Comparison of ENCODE assay signal across 12 cellular contexts in the genomic region with DNA sequence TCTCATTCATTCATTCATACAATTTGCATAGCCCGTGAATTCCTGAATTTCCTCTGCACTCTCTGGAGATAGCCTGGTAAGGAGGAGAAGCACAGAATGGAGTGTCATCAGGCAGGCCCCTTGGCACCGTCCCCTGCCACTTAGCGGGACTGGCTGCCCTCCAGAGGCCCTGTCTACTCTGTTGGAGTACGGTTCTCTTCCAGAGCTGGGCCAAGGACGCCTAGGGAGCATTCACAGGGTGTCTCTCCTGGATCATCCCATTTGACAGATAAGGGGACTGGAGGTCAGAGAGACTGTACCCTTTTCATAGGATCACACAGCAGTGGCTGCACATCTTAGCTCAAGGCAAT. TPM values are rescaled to one million over a fixed set of nuclear protein-coding genes. Genes with fewer than 3 reads are reported as not detected.
DNase-seq lines count a peak whose midpoint lies in the region; ATAC-seq and TF ChIP-seq lines count a peak whose summit lies in the region.
"Had no signal": no experiment of that assay in that cellular context is flagged by ENCODE, and none has a peak within 500 bp of the region (broad histone marks: within the 10 kb centered on the region; RNA-seq: fewer than 3 reads in every experiment).

No MANE protein-coding gene starts in this region.

- H3K9me2 ChIP-seq in hepatocyte (replicated peaks; ENCODE audit: insufficient read depth), result no peaks in the 10 kb centered on the region

- H3K4me1 Mint-ChIP-seq in T-helper 1 cell treated with Interleukin-12 subunit alpha and Interleukin-12 subunit beta and Interleukin-4 antibody, amounts not matched to agents 30 μg/mL and 1 μg/mL, for 36 hours (ENCODE audit: low read depth), result peaks cover 47% of the 10 kb centered on the region
- H3K4me1 Mint-ChIP-seq in T-helper 17 cell, result peaks cover 31% of the 10 kb centered on the region
- H3K4me1 Mint-ChIP-seq in stimulated activated effector memory CD8-positive, alpha-beta T cell treated with anti-CD3 and anti-CD28 coated beads, Interleukin-12 subunit alpha, Interleukin-12 subunit beta, amount 100 ng/mL, for 72 hours, result peaks cover 61% of the 10 kb centered on the region
- H3K4me1 Mint-ChIP-seq in CD8-positive, alpha-beta T cell (ENCODE audit: low read depth), result peaks cover 41% of the 10 kb centered on the region

- no peaks in the 10 kb centered on the region for H3K27me3 ChIP-seq in hepatocyte
- no peaks in the 10 kb centered on the region for H3K27me3 ChIP-seq in CD8-positive, alpha-beta T cell (ENCODE audit: insufficient read depth, low read length)

- H2AFZ ChIP-seq in hepatocyte, result no peak overlapping the region

- H3K4me1 ChIP-seq in hepatocyte (ENCODE audit: insufficient read depth), result peaks cover 10% of the 10 kb centered on the region
- H3K4me1 ChIP-seq in CD8-positive, alpha-beta T cell (ENCODE audit: insufficient read depth, low read length), result peaks cover 34% of the 10 kb centered on the region

- no peaks in the 10 kb centered on the region for H3K36me3 ChIP-seq in hepatocyte (replicated peaks; ENCODE audit: insufficient read depth, low read depth)
- peaks cover 42% of the 10 kb centered on the region for H3K36me3 ChIP-seq in CD8-positive, alpha-beta T cell (ENCODE audit: insufficient read depth, low read length)

- H3K9me3 ChIP-seq in T-helper 17 cell (ENCODE audit: control insufficient read depth, low read length, poor library complexity, severe bottlenecking), result no peaks in the 10 kb centered on the region
- H3K9me3 ChIP-seq in hepatocyte (ENCODE audit: low read depth), result no peaks in the 10 kb centered on the region
- H3K9me3 ChIP-seq in CD8-positive, alpha-beta T cell (ENCODE audit: low read length), result no peaks in the 10 kb centered on the region

- no peak for ATAC-seq in T-helper 17 cell
- ATAC-seq in stimulated activated effector memory CD8-positive, alpha-beta T cell treated with anti-CD3 and anti-CD28 coated beads, Interleukin-12 subunit alpha, Interleukin-12 subunit beta, amount 100 ng/mL, for 72 hours, result no peak
- no peak for ATAC-seq in CD8-positive, alpha-beta T cell

- H3K4me2 ChIP-seq in hepatocyte, result no peak overlapping the region

- peaks cover 35% of the 10 kb centered on the region for H3K36me3 Mint-ChIP-seq in T-helper 1 cell treated with Interleukin-12 subunit alpha and Interleukin-12 subunit beta and Interleukin-4 antibody, amounts not matched to agents 30 μg/mL and 1 μg/mL, for 36 hours (ENCODE audit: low read depth)
- peaks cover 6% of the 10 kb centered on the region for H3K36me3 Mint-ChIP-seq in T-helper 17 cell (ENCODE audit: low read depth)
- H3K36me3 Mint-ChIP-seq in stimulated activated effector memory CD8-positive, alpha-beta T cell treated with anti-CD3 and anti-CD28 coated beads, Interleukin-12 subunit alpha, Interleukin-12 subunit beta, amount 100 ng/mL, for 72 hours, result peaks cover 86% of the 10 kb centered on the region
- H3K36me3 Mint-ChIP-seq in CD8-positive, alpha-beta T cell, result peaks cover 74% of the 10 kb centered on the region

- WGBS in hepatocyte (ENCODE audit: low lambda C conversion rate, missing lambda C conversion rate), result 90% methylated on average over 5 of the region's 5 CpGs

- H3K27me3 Mint-ChIP-seq in T-helper 1 cell treated with Interleukin-12 subunit alpha and Interleukin-12 subunit beta and Interleukin-4 antibody, amounts not matched to agents 30 μg/mL and 1 μg/mL, for 36 hours (ENCODE audit: low read depth), result no peaks in the 10 kb centered on the region
- H3K27me3 Mint-ChIP-seq in T-helper 17 cell, result no peaks in the 10 kb centered on the region
- no peaks in the 10 kb centered on the region for H3K27me3 Mint-ChIP-seq in CD8-positive, alpha-beta T cell (ENCODE audit: low read depth)

- H4K20me1 ChIP-seq in hepatocyte (ENCODE audit: insufficient read depth, poor library complexity, severe bottlenecking), result peaks cover 3% of the 10 kb centered on the region

- peak overlapping the region; percentile 45 for H3K27ac Mint-ChIP-seq in T-helper 1 cell treated with Interleukin-12 subunit alpha and Interleukin-12 subunit beta and Interleukin-4 antibody, amounts not matched to agents 30 μg/mL and 1 μg/mL, for 36 hours
- H3K27ac Mint-ChIP-seq in T-helper 17 cell, result peak overlapping the region; percentile 51
- H3K27ac Mint-ChIP-seq in stimulated activated effector memory CD8-positive, alpha-beta T cell treated with anti-CD3 and anti-CD28 coated beads, Interleukin-12 subunit alpha, Interleukin-12 subunit beta, amount 100 ng/mL, for 72 hours, result peak overlapping the region; percentile 88
- H3K27ac Mint-ChIP-seq in CD8-positive, alpha-beta T cell, result no peak overlapping the region

- no peak for TF ChIP-seq CTCF in hepatocyte (IDR thresholded peaks at IDR 0.05; ENCODE audit: poor library complexity)
- no peak for TF ChIP-seq CTCF in CD8-positive, alpha-beta T cell (IDR thresholded peaks at IDR 0.05)

- H3K9me3 Mint-ChIP-seq in T-helper 1 cell treated with Interleukin-12 subunit alpha and Interleukin-12 subunit beta and Interleukin-4 antibody, amounts not matched to agents 30 μg/mL and 1 μg/mL, for 36 hours, result peaks cover 12% of the 10 kb centered on the region
- H3K9me3 Mint-ChIP-seq in stimulated activated effector memory CD8-positive, alpha-beta T cell treated with anti-CD3 and anti-CD28 coated beads, Interleukin-12 subunit alpha, Interleukin-12 subunit beta, amount 100 ng/mL, for 72 hours, result peaks cover 6% of the 10 kb centered on the region
- H3K9me3 Mint-ChIP-seq in CD8-positive, alpha-beta T cell, result peaks cover 6% of the 10 kb centered on the region

- H3K4me3 Mint-ChIP-seq in T-helper 1 cell treated with Interleukin-12 subunit alpha and Interleukin-12 subunit beta and Interleukin-4 antibody, amounts not matched to agents 30 μg/mL and 1 μg/mL, for 36 hours, result no peak overlapping the region
- peak overlapping the region; percentile 76 for H3K4me3 Mint-ChIP-seq in T-helper 17 cell
- H3K4me3 Mint-ChIP-seq in stimulated activated effector memory CD8-positive, alpha-beta T cell treated with anti-CD3 and anti-CD28 coated beads, Interleukin-12 subunit alpha, Interleukin-12 subunit beta, amount 100 ng/mL, for 72 hours, result no peak overlapping the region
- H3K4me3 Mint-ChIP-seq in CD8-positive, alpha-beta T cell, result no peak overlapping the region

- H3K4me3 ChIP-seq in hepatocyte, result no peak overlapping the region
- H3K4me3 ChIP-seq in CD8-positive, alpha-beta T cell (ENCODE audit: low read depth, low read length), result no peak overlapping the region

- intact Hi-C loops in CD8-positive, alpha-beta T cell (cut with DNase I, micrococcal nuclease), result loop anchor here in 1 of 2 experiments (5.0 kb wide), 1 partner anchor 52 kb away; the partner anchor contains the start of genes CCDC12 and NBEAL2

- H3K27ac ChIP-seq in hepatocyte, result peak overlapping the region; percentile 81
- no peak overlapping the region for H3K27ac ChIP-seq in CD8-positive, alpha-beta T cell (ENCODE audit: low read depth, low read length)

- CTCF ChIA-PET in CD8-positive, alpha-beta T cell (lab: Charles Lee), result interaction anchor here (1.2 to 8.6 kb wide), 4 partner anchors 10 to 77 kb away, joined by 3 to 63 read pairs (median 6); no protein-coding TSS in a partner anchor

- peaks cover 54% of the 10 kb centered on the region for H3K79me2 ChIP-seq in hepatocyte

- POLR2A ChIA-PET in CD8-positive, alpha-beta T cell (lab: Charles Lee), result no interaction called here

- DNase-seq in T-helper 1 cell, result no peak
- no peak for DNase-seq in T-helper 17 cell
- no peak for DNase-seq in hepatocyte (ENCODE audit: low spot score)
- DNase-seq in stimulated activated effector memory CD8-positive, alpha-beta T cell treated with anti-CD3 and anti-CD28 coated beads, Interleukin-12 subunit alpha, Interleukin-12 subunit beta, amount 100 ng/mL, for 72 hours (ENCODE audit: low spot score in 2 of 2), result no peak
- DNase-seq in RPMI8226, result no peak
- no peak for DNase-seq in LoVo (ENCODE audit: low spot score)
- no peak for DNase-seq in CD8-positive, alpha-beta T cell
- DNase-seq: 8988T; NCI-H1092 treated with DMSO at 0.1 percent for 48 hours; stimulated activated CD4-positive, alpha-beta T cell treated with anti-CD3 and anti-CD28 coated beads, Interleukin-12 subunit alpha, Interleukin-12 subunit beta, amount 100 ng/mL, for 4 hours had no signal

RNA-seq across cellular contexts. Expression of gene PTH1R, which starts 48.0 kb away (rescaled TPM):
- not detected for total RNA-seq in T-helper 17 cell
- total RNA-seq in hepatocyte, result 13.9 and 14.5 TPM in 2 replicates
- 29.4 and 31.0 TPM in 2 replicates for polyA plus RNA-seq in hepatocyte
- total RNA-seq in CD8-positive, alpha-beta T cell, result not detected
- total RNA-seq: Daoy had no signal

RNA-seq across cellular contexts. Expression of gene CCDC12, which starts 51.0 kb away (rescaled TPM):
- total RNA-seq in T-helper 17 cell, result 10 to 100 TPM; 67.6 to 75.8 TPM
- total RNA-seq in hepatocyte, result 41.1 and 47.5 TPM in 2 replicates
- polyA plus RNA-seq in hepatocyte, result 78.4 and 107 TPM in 2 replicates
- total RNA-seq in CD8-positive, alpha-beta T cell, result 100 to 1,000 TPM in 1 of 2 experiments, 10 to 100 TPM in 1; 99.9 to 107 TPM

RNA-seq across cellular contexts. Expression of gene NBEAL2, which starts 53.9 kb away (rescaled TPM):
- 100 to 1,000 TPM; 285 to 303 TPM for total RNA-seq in T-helper 17 cell
- total RNA-seq in hepatocyte, result 23.6 and 38.6 TPM in 2 replicates
- polyA plus RNA-seq in hepatocyte, result 42.2 and 58.5 TPM in 2 replicates
- 100 to 1,000 TPM; 187 to 201 TPM for total RNA-seq in CD8-positive, alpha-beta T cell

Comparison
In these comparisons a context has a peak if more than half of its experiments do, and no peak if none do; other contexts are left out.
1. RNA of gene PTH1R, which starts 48.0 kb away (total RNA-seq): 13.9 to 14.5 TPM in hepatocyte; not detected in T-helper 17 cell and not detected in CD8-positive, alpha-beta T cell; every median in the first group is over 10 times any median in the second.